13 cellular contexts compared by ENCODE assay signal in the genomic region with DNA sequence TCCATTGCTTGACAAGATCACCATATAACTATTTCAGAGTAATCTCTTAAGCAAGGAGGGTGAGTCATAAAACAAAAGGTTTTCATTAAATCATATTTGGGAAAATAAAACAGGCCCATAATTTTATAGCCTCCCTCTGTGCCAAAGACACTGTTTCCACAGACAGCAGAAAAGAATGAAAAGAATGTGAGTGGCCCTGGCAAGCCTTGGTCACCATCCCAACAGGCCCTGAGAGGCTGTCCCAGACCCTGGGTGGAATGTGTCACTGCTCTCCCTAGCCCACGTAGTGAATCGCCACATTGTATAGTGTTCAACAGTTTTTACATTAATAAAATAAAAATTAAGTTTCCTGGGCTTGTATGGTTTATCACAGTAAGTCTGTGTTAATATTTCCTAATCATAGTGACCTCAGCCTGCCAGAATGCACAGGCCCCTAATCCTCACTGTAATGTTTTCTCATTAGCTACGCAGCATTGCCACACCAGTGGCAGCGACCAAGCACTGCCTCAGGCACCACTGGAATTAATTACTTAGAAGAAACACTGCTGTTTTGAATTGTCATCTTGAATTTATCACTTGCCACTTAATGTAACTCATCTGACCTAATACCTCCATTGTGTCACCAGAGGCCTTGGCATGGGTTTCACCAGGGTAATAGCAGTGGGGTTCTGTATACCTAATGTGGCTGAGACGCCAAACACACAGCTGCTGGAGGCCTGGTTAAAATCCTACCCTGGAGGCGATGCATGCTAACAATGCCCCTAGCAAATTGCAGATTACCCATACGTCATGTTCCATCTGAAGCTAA.
DNase-seq lines count a peak whose midpoint lies in the region; TF ChIP-seq lines count a peak whose summit lies in the region.
"Had no signal": no experiment of that assay in that cellular context is flagged by ENCODE, and none has a peak within 500 bp of the region (broad histone marks: within the 10 kb centered on the region; RNA-seq: fewer than 3 reads in every experiment).

No MANE protein-coding gene starts in this region.

- peak overlapping the region; percentile 47 for H3K27ac ChIP-seq in neural progenitor cell

- POLR2A ChIA-PET in BJ (lab: Charles Lee) = interaction anchor here (0.6 kb wide), 1 partner anchor 28 kb away, joined by 3 read pairs; no protein-coding TSS in a partner anchor

- H3K4me3 ChIP-seq in BJ (ENCODE audit: low read depth, low read length) = no peak overlapping the region
- H3K4me3 ChIP-seq in epithelial cell of esophagus (ENCODE audit: low read length) = no peak overlapping the region
- H3K4me3 ChIP-seq in neural progenitor cell = no peak overlapping the region

- CTCF ChIA-PET in BJ (lab: Yijun Ruan, JAX) = interaction anchor here (0.7 to 1.5 kb wide), 3 partner anchors 25 to 812 kb away, joined by 3 to 4 read pairs (median 3); no protein-coding TSS in a partner anchor

- no peaks in the 10 kb centered on the region for H3K27me3 Mint-ChIP-seq in neural progenitor cell (ENCODE audit: insufficient read depth, low read depth)

- no peak overlapping the region for H3K9ac ChIP-seq in neural progenitor cell

- no peaks in the 10 kb centered on the region for H3K79me2 ChIP-seq in neural progenitor cell (ENCODE audit: low read depth)

- no peaks in the 10 kb centered on the region for H4K20me1 ChIP-seq in neural progenitor cell (ENCODE audit: low read depth)

- no peaks in the 10 kb centered on the region for H3K9me3 Mint-ChIP-seq in neural progenitor cell
- H3K9me3 Mint-ChIP-seq: CD4-positive, alpha-beta T cell had no signal

- peak overlapping the region; percentile 74 for H3K27ac Mint-ChIP-seq in neural progenitor cell
- H3K27ac Mint-ChIP-seq: CD4-positive, alpha-beta T cell; T-helper 17 cell had no signal

- DNase-seq in BJ (ENCODE audit: low read depth) = peak; percentile 84
- DNase-seq in NCI-H1417 treated with DMSO at 0.1 percent for 48 hours (lab: John Stamatoyannopoulos, UW) = peak; percentile 46
- DNase-seq in epithelial cell of esophagus (ENCODE audit: low read depth) = peak; percentile 71
- DNase-seq in neural progenitor cell (ENCODE audit: low spot score) = peak; percentile 44
- DNase-seq in NCI-H2107 (lab: John Stamatoyannopoulos, UW) = no peak
- DNase-seq in stimulated activated CD4-positive, alpha-beta T cell treated with anti-CD3 and anti-CD28 coated beads, Interleukin-4, amount 100 ng/mL, for 1 hour = no peak
- DNase-seq in NCI-H510A (lab: John Stamatoyannopoulos, UW) = no peak
- no peak for DNase-seq in NCI-H1694 (lab: John Stamatoyannopoulos, UW)
- DNase-seq: activated CD8-positive, alpha-beta memory T cell treated with anti-CD3 and anti-CD28 coated beads, Interleukin-2, amount 50 U/mL, for 48 hours; CD4-positive, alpha-beta T cell; NCI-H524 treated with DMSO at 0.1 percent for 48 hours; occipital lobe; T-helper 17 cell had no signal

- TF ChIP-seq CTCF in BJ (IDR thresholded peaks at IDR 0.05; ENCODE audit: insufficient read depth, low read depth, low read length) = no peak
- no peak for TF ChIP-seq CTCF in epithelial cell of esophagus (IDR thresholded peaks at IDR 0.05; ENCODE audit: insufficient read depth, low read depth, low read length, missing control alignments)
- TF ChIP-seq CTCF in neural progenitor cell (IDR thresholded peaks at IDR 0.05) = no peak

- H3K36me3 Mint-ChIP-seq in neural progenitor cell = no peaks in the 10 kb centered on the region

- peaks cover 15% of the 10 kb centered on the region for H3K4me1 ChIP-seq in neural progenitor cell

- peak overlapping the region; percentile 29 for H3K4me2 ChIP-seq in neural progenitor cell

- H2AFZ ChIP-seq in neural progenitor cell (replicated peaks) = no peak overlapping the region

- H3K9me3 ChIP-seq in neural progenitor cell (ENCODE audit: low read depth) = no peaks in the 10 kb centered on the region

- no peaks in the 10 kb centered on the region for H3K27me3 ChIP-seq in BJ (ENCODE audit: control insufficient read depth, insufficient read depth, low read length)
- no peaks in the 10 kb centered on the region for H3K27me3 ChIP-seq in neural progenitor cell

- H3F3A ChIP-seq in neural progenitor cell (ENCODE audit: low read depth) = peaks cover 6% of the 10 kb centered on the region

- H3K36me3 ChIP-seq in BJ (ENCODE audit: control insufficient read depth, insufficient read depth, low read length) (no peaks in the 10 kb centered on the region), neural progenitor cell (no peaks in the 10 kb centered on the region)

- H3K4me1 Mint-ChIP-seq in neural progenitor cell = peaks cover 19% of the 10 kb centered on the region
- H3K4me1 Mint-ChIP-seq: T-helper 17 cell had no signal

- peak overlapping the region; percentile 12 for H3K4me3 Mint-ChIP-seq in neural progenitor cell
- H3K4me3 Mint-ChIP-seq: CD4-positive, alpha-beta T cell; T-helper 17 cell had no signal

Comparison
In these comparisons a context has a peak if more than half of its experiments do, and no peak if none do; other contexts are left out.
1. DNase-seq: peak in BJ (single experiment), NCI-H1417 treated with DMSO at 0.1 percent for 48 hours (single experiment), epithelial cell of esophagus (single experiment) and neural progenitor cell (single experiment); none in NCI-H2107 (single experiment), stimulated activated CD4-positive, alpha-beta T cell treated with anti-CD3 and anti-CD28 coated beads, Interleukin-4, amount 100 ng/mL, for 1 hour (single experiment), NCI-H510A (single experiment) and NCI-H1694 (single experiment).